ENCODE assay signal across 7 cellular contexts in the genomic region with DNA sequence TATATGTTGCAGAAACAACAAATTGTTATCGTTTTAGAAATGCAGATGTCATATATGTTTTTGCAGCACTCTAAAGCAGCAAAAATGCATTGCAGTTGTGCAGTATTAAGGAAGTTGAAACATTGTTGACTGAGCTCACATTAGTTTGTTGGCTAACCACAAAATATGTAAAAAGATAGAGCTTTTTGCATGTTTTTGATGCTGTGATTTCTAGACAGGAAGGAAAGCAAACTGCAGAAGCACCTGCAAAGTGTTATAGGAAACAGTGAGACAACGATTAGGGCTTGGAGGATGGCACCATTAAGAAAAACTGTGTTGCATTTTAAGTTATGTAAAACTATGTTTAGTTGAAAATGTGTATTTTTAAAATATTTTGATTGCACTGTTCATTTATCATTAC.
DNase-seq lines count a peak whose midpoint lies in the region; ATAC-seq and TF ChIP-seq lines count a peak whose summit lies in the region.
"Not testable (repeated sequence)": the region's sequence is repeated elsewhere in the genome, so short reads cannot be mapped to it uniquely, and the experiment has no call there.

No MANE protein-coding gene starts in this region.

- not testable (repeated sequence) for H3K9me3 Mint-ChIP-seq in CD4-positive, CD25-positive, alpha-beta regulatory T cell; activated CD4-positive, alpha-beta T cell treated with anti-CD3 and anti-CD28 coated beads for 36 hours (ENCODE audit: low read depth); activated T-helper 1 cell treated with anti-CD3 and anti-CD28 coated beads, Interleukin-12 subunit alpha, Interleukin-12 subunit beta, Interleukin-2, Interleukin-4 antibody, amounts not matched to agents 30 ng/mL and 10 ng/mL and 1 ng/mL, durations not matched to agents 14 hours and 24 hours and 36 hours

- H3K79me2 ChIP-seq in OCI-LY7 (ENCODE audit: insufficient read depth, low read depth, low read length): not testable (repeated sequence)

- H2AFZ ChIP-seq in OCI-LY7 (ENCODE audit: low read length): peak overlapping the region; percentile 42; the same call in 1 of the 2 replicates

- not testable (repeated sequence) for H3K27me3 ChIP-seq in CD4-positive, CD25-positive, alpha-beta regulatory T cell (ENCODE audit: control insufficient read depth, insufficient read depth, low read length)

- BruUV-seq in OCI-LY7 (replicated peaks; lab: Mats Ljungman, UMichigan): not testable (repeated sequence)

- H3K27ac Mint-ChIP-seq in CD4-positive, CD25-positive, alpha-beta regulatory T cell: peak overlapping the region in 2 of 3 donors; percentile 8 to 89
- not testable (repeated sequence) for H3K27ac Mint-ChIP-seq in activated CD4-positive, alpha-beta T cell treated with anti-CD3 and anti-CD28 coated beads for 36 hours
- H3K27ac Mint-ChIP-seq in activated T-helper 1 cell treated with anti-CD3 and anti-CD28 coated beads, Interleukin-12 subunit alpha, Interleukin-12 subunit beta, Interleukin-2, Interleukin-4 antibody, amounts not matched to agents 30 ng/mL and 10 ng/mL and 1 ng/mL, durations not matched to agents 14 hours and 24 hours and 36 hours: peak overlapping the region; percentile 52

- H3K9me3 ChIP-seq in CD4-positive, CD25-positive, alpha-beta regulatory T cell (ENCODE audit: control insufficient read depth in 2 of 2, low read length in 2 of 2); KOPT-K1 (ENCODE audit: insufficient read depth, low read length, poor library complexity, severe bottlenecking); OCI-LY7 (ENCODE audit: low read length); mucosa of descending colon: not testable (repeated sequence)

- H3K27ac ChIP-seq in CD4-positive, CD25-positive, alpha-beta regulatory T cell (ENCODE audit: insufficient read depth, low read length, poor library complexity, severe bottlenecking): peak overlapping the region; percentile 65
- H3K27ac ChIP-seq in KOPT-K1 (ENCODE audit: low read depth, low read length, poor library complexity, severe bottlenecking) (peak overlapping the region; percentile 71), OCI-LY7 (ENCODE audit: low read depth, low read length, poor library complexity, severe bottlenecking) (peak overlapping the region; percentile 69)

- peak; percentile 86 to 91 for ATAC-seq in CD4-positive, CD25-positive, alpha-beta regulatory T cell (ENCODE audit: low read depth in 2 of 2)
- ATAC-seq in activated CD4-positive, alpha-beta T cell treated with anti-CD3 and anti-CD28 coated beads for 36 hours: peak; percentile 51
- peak; percentile 47 for ATAC-seq in mucosa of descending colon

- peaks cover 31% of the 10 kb centered on the region for H3K4me1 ChIP-seq in CD4-positive, CD25-positive, alpha-beta regulatory T cell (ENCODE audit: control insufficient read depth, insufficient read depth, low read length, poor library complexity, severe bottlenecking)
- H3K4me1 ChIP-seq in OCI-LY7 (ENCODE audit: insufficient read depth, low read length, poor library complexity, severe bottlenecking): peaks cover 32% of the 10 kb centered on the region
- H3K4me1 ChIP-seq in mucosa of descending colon (ENCODE audit: low read depth): not testable (repeated sequence)

- H3K36me3 Mint-ChIP-seq in CD4-positive, CD25-positive, alpha-beta regulatory T cell; activated CD4-positive, alpha-beta T cell treated with anti-CD3 and anti-CD28 coated beads for 36 hours (ENCODE audit: low read depth): not testable (repeated sequence)
- H3K36me3 Mint-ChIP-seq in activated T-helper 1 cell treated with anti-CD3 and anti-CD28 coated beads, Interleukin-12 subunit alpha, Interleukin-12 subunit beta, Interleukin-2, Interleukin-4 antibody, amounts not matched to agents 30 ng/mL and 10 ng/mL and 1 ng/mL, durations not matched to agents 14 hours and 24 hours and 36 hours (ENCODE audit: low read depth): peaks cover 10% of the 10 kb centered on the region

- CTCF ChIA-PET in OCI-LY7 (lab: Charles Lee; ENCODE audit: unreplicated experiment): not testable (repeated sequence)
- CTCF ChIA-PET in activated CD4-positive, alpha-beta T cell treated with anti-CD3 and anti-CD28 coated beads for 36 hours (lab: Charles Lee): interaction anchor here (1.2 kb wide), 1 partner anchor 8 kb away, joined by 3 read pairs; no protein-coding TSS in a partner anchor

- POLR2A ChIA-PET in OCI-LY7 (lab: Charles Lee): interaction anchor here (0.6 to 4.1 kb wide), 6 partner anchors 13 to 125 kb away, joined by 3 to 21 read pairs (median 4); no protein-coding TSS in a partner anchor
- POLR2A ChIA-PET in activated CD4-positive, alpha-beta T cell treated with anti-CD3 and anti-CD28 coated beads for 36 hours (lab: Charles Lee): not testable (repeated sequence)

- H3K4me3 ChIP-seq in CD4-positive, CD25-positive, alpha-beta regulatory T cell (ENCODE audit: low read depth, low read length): peak overlapping the region; percentile 63
- H3K4me3 ChIP-seq in OCI-LY7 (ENCODE audit: low read depth, low read length, poor library complexity, severe bottlenecking): peak overlapping the region; percentile 31
- not testable (repeated sequence) for H3K4me3 ChIP-seq in mucosa of descending colon

- H3K4me3 Mint-ChIP-seq in CD4-positive, CD25-positive, alpha-beta regulatory T cell: peak overlapping the region; percentile 18 to 51 (median 32)
- not testable (repeated sequence) for H3K4me3 Mint-ChIP-seq in activated CD4-positive, alpha-beta T cell treated with anti-CD3 and anti-CD28 coated beads for 36 hours
- peak overlapping the region; percentile 32 for H3K4me3 Mint-ChIP-seq in activated T-helper 1 cell treated with anti-CD3 and anti-CD28 coated beads, Interleukin-12 subunit alpha, Interleukin-12 subunit beta, Interleukin-2, Interleukin-4 antibody, amounts not matched to agents 30 ng/mL and 10 ng/mL and 1 ng/mL, durations not matched to agents 14 hours and 24 hours and 36 hours

- not testable (repeated sequence) for H3K27me3 Mint-ChIP-seq in CD4-positive, CD25-positive, alpha-beta regulatory T cell; activated CD4-positive, alpha-beta T cell treated with anti-CD3 and anti-CD28 coated beads for 36 hours; activated T-helper 1 cell treated with anti-CD3 and anti-CD28 coated beads, Interleukin-12 subunit alpha, Interleukin-12 subunit beta, Interleukin-2, Interleukin-4 antibody, amounts not matched to agents 30 ng/mL and 10 ng/mL and 1 ng/mL, durations not matched to agents 14 hours and 24 hours and 36 hours (ENCODE audit: insufficient read depth)

- peaks cover 39 to 78% (median 57%) of the 10 kb centered on the region in 4 donors for H3K4me1 Mint-ChIP-seq in CD4-positive, CD25-positive, alpha-beta regulatory T cell
- H3K4me1 Mint-ChIP-seq in activated CD4-positive, alpha-beta T cell treated with anti-CD3 and anti-CD28 coated beads for 36 hours: peaks cover 47% of the 10 kb centered on the region
- peaks cover 54% of the 10 kb centered on the region for H3K4me1 Mint-ChIP-seq in activated T-helper 1 cell treated with anti-CD3 and anti-CD28 coated beads, Interleukin-12 subunit alpha, Interleukin-12 subunit beta, Interleukin-2, Interleukin-4 antibody, amounts not matched to agents 30 ng/mL and 10 ng/mL and 1 ng/mL, durations not matched to agents 14 hours and 24 hours and 36 hours (ENCODE audit: low read depth)

- not testable (repeated sequence) for TF ChIP-seq CTCF in OCI-LY7 (conservative IDR thresholded peaks at IDR 0.05; ENCODE audit: low read length); mucosa of descending colon (IDR thresholded peaks at IDR 0.05)

- intact Hi-C loops in OCI-LY7 (cut with micrococcal nuclease; ENCODE audit: unreplicated experiment): loop anchor here (5.0 kb wide), 2 partner anchors 34 to 89 kb away; no protein-coding TSS in a partner anchor
- intact Hi-C loops in activated CD4-positive, alpha-beta T cell treated with anti-CD3 and anti-CD28 coated beads for 36 hours (cut with DNase I, micrococcal nuclease); mucosa of descending colon (cut with DNase I, micrococcal nuclease): not testable (repeated sequence)
- intact Hi-C loops in activated T-helper 1 cell treated with anti-CD3 and anti-CD28 coated beads, Interleukin-12 subunit alpha, Interleukin-12 subunit beta, Interleukin-2, Interleukin-4 antibody, amounts not matched to agents 30 ng/mL and 10 ng/mL and 1 ng/mL, durations not matched to agents 14 hours and 24 hours and 36 hours (cut with micrococcal nuclease): loop anchor here (10.0 kb wide), 1 partner anchor 87 kb away; no protein-coding TSS in a partner anchor

- H4K20me1 ChIP-seq in OCI-LY7 (ENCODE audit: insufficient read depth, low read length): not testable (repeated sequence)

- H3K9me2 ChIP-seq in OCI-LY7 (ENCODE audit: insufficient read depth, low read length): not testable (repeated sequence)

- peak in 2 of 3 donors; percentile 68 to 76 for DNase-seq in CD4-positive, CD25-positive, alpha-beta regulatory T cell
- peak; percentile 89 for DNase-seq in OCI-LY7 (ENCODE audit: low spot score)
- not testable (repeated sequence) for DNase-seq in activated CD4-positive, alpha-beta T cell treated with anti-CD3 and anti-CD28 coated beads for 36 hours; mucosa of descending colon
- DNase-seq in activated T-helper 1 cell treated with anti-CD3 and anti-CD28 coated beads, Interleukin-12 subunit alpha, Interleukin-12 subunit beta, Interleukin-2, Interleukin-4 antibody, amounts not matched to agents 30 ng/mL and 10 ng/mL and 1 ng/mL, durations not matched to agents 14 hours and 24 hours and 36 hours (ENCODE audit: low spot score): peak; percentile 8
- peak; percentile 70 for DNase-seq in central memory CD4-positive, alpha-beta T cell

- not testable (repeated sequence) for H3K36me3 ChIP-seq in CD4-positive, CD25-positive, alpha-beta regulatory T cell (ENCODE audit: control insufficient read depth, insufficient read depth, low read length); KOPT-K1 (ENCODE audit: insufficient read depth, low read length); OCI-LY7 (ENCODE audit: insufficient read depth, low read length); mucosa of descending colon (ENCODE audit: low read depth)

- peak overlapping the region; percentile 60 for H3K4me2 ChIP-seq in OCI-LY7 (ENCODE audit: low read length)
